ENCODE assay signal across 8 cellular contexts in genomic region chr4:75514131-75514948, GRCh38. TPM values are rescaled to one million over a fixed set of nuclear protein-coding genes. Genes with fewer than 3 reads are reported as not detected.
A peak's percentile ranks its signal among the peaks of the same experiment; 100 is the strongest.
DNase-seq lines count a peak whose midpoint lies in the region; TF ChIP-seq lines count a peak whose summit lies in the region.

TSS of gene RCHY1 (minus strand) at chr4:75514403. CDS start at chr4:75514286, 117 bp downstream.
TSS of gene THAP6 (plus strand) at chr4:75514473. CDS start at chr4:75515453, 980 bp downstream.

- TF ChIP-seq CTCF in HFF-Myc (IDR thresholded peaks at IDR 0.05; ENCODE audit: low read depth, low read length, missing control alignments), result no peak

- H3K27me3 Mint-ChIP-seq in activated naive CD4-positive, alpha-beta T cell treated with anti-CD3 and anti-CD28 coated beads for 36 hours (ENCODE audit: low read depth), result no peaks in the 10 kb centered on the region

- H3K4me3 Mint-ChIP-seq in activated naive CD4-positive, alpha-beta T cell treated with anti-CD3 and anti-CD28 coated beads for 36 hours, result no peak within 1 kb of the TSS

- H3K4me3 ChIP-seq in HFF-Myc (replicated peaks; ENCODE audit: low read depth, low read length), result peak within 1 kb of the TSS; percentile 69

- no peaks in the 10 kb centered on the region for H3K9me3 Mint-ChIP-seq in activated naive CD4-positive, alpha-beta T cell treated with anti-CD3 and anti-CD28 coated beads for 36 hours

- peak within 1 kb of the TSS; percentile 79 for H3K27ac ChIP-seq in temporal lobe (ENCODE audit: low read depth, low read length)

- peak within 1 kb of the TSS; percentile 98 for H3K27ac Mint-ChIP-seq in activated naive CD4-positive, alpha-beta T cell treated with anti-CD3 and anti-CD28 coated beads for 36 hours

- H3K36me3 Mint-ChIP-seq in activated naive CD4-positive, alpha-beta T cell treated with anti-CD3 and anti-CD28 coated beads for 36 hours (ENCODE audit: low read depth), result peaks cover 27% of the 10 kb centered on the region

- intact Hi-C loops in activated naive CD4-positive, alpha-beta T cell treated with anti-CD3 and anti-CD28 coated beads for 36 hours (cut with micrococcal nuclease), result loop anchor here (1.0 to 5.0 kb wide), 9 partner anchors 116 to 1643 kb away; partner anchors contain the start of genes CCNG2, CDKL2, G3BP2 and MTHFD2L

- CTCF ChIA-PET in activated naive CD4-positive, alpha-beta T cell treated with anti-CD3 and anti-CD28 coated beads for 36 hours (lab: Charles Lee), result interaction anchor here (0.5 to 1.9 kb wide), 6 partner anchors 9 to 334 kb away, joined by 3 to 4 read pairs (median 4); no protein-coding TSS in a partner anchor

- DNase-seq in GM04503 (ENCODE audit: low read depth), result peak; percentile 86
- DNase-seq in HFF-Myc (ENCODE audit: extremely low read depth, low read depth), result peak; percentile 91
- DNase-seq in NAMALWA (ENCODE audit: low spot score), result peak; percentile 97
- DNase-seq in SK-N-DZ (ENCODE audit: low spot score), result peak; percentile 96
- DNase-seq in activated naive CD4-positive, alpha-beta T cell treated with anti-CD3 and anti-CD28 coated beads for 36 hours, result peak; percentile 94
- peak; percentile 81 for DNase-seq in germinal center (ENCODE audit: low spot score)
- DNase-seq in occipital lobe (lab: John Stamatoyannopoulos, UW), result peak; percentile 94

- H3K4me1 Mint-ChIP-seq in activated naive CD4-positive, alpha-beta T cell treated with anti-CD3 and anti-CD28 coated beads for 36 hours (ENCODE audit: low read depth), result peaks cover 39% of the 10 kb centered on the region

RNA-seq across cellular contexts. Expression of gene RCHY1, which starts in this region (rescaled TPM):
- polyA plus RNA-seq in SK-N-DZ (2014; cell fraction: cytosol; rRNA removed), result 11.0 and 22.0 TPM in 2 replicates
- polyA plus RNA-seq in SK-N-DZ (2014; cell fraction: nucleus; rRNA removed), result 7.2 and 24.2 TPM in 2 replicates
- 10 to 100 TPM; 31.3 to 34.6 TPM for total RNA-seq in activated naive CD4-positive, alpha-beta T cell treated with anti-CD3 and anti-CD28 coated beads for 36 hours
- 51.6 TPM for total RNA-seq in occipital lobe
- total RNA-seq in temporal lobe, result 40.1 TPM

RNA-seq across cellular contexts. Expression of gene THAP6, which starts in this region (rescaled TPM):
- polyA plus RNA-seq in SK-N-DZ (2014; cell fraction: cytosol; rRNA removed), result 14.9 and 15.4 TPM in 2 replicates
- polyA plus RNA-seq in SK-N-DZ (2014; cell fraction: nucleus; rRNA removed), result 31.8 and 34.4 TPM in 2 replicates
- total RNA-seq in activated naive CD4-positive, alpha-beta T cell treated with anti-CD3 and anti-CD28 coated beads for 36 hours, result 10 to 100 TPM; 14.3 to 15.4 TPM
- total RNA-seq in occipital lobe (18.6 TPM), temporal lobe (14.8 TPM)

Comparison
In these comparisons a context has a peak if more than half of its experiments do, and no peak if none do; other contexts are left out.
1. Peak in every context shown above with its lines: DNase-seq, H3K4me3 ChIP-seq and H3K27ac ChIP-seq.